18 cellular contexts compared by ENCODE assay signal in the genomic region with DNA sequence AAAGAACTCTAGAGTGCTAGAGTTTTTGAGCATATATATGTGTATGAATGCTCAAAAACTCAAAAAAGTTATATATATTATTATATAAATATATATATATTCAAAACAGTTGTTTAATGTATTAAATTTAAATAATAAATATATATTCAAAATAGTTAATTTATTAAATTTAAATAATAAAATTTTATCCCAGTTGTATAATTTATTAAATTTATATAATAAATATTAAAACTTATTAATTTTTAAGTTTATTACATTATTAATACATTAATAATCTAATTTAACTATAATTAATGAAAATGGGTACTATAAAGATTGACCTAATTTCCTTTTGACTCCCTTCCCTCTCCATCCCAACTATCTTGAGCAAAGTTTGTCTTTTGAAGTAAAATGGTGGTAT.
DNase-seq lines count a peak whose midpoint lies in the region; ATAC-seq, FAIRE-seq and TF ChIP-seq lines count a peak whose summit lies in the region.
"Had no signal": no experiment of that assay in that cellular context is flagged by ENCODE, and none has a peak within 500 bp of the region (broad histone marks: within the 10 kb centered on the region; RNA-seq: fewer than 3 reads in every experiment).

No MANE protein-coding gene starts in this region.

- no peaks in the 10 kb centered on the region for H3K36me3 Mint-ChIP-seq in WTC11
- H3K36me3 Mint-ChIP-seq in stimulated activated naive B cell treated with anti-CD40 and anti-IgM and Interleukin-4, amounts not matched to agents 10 μg/mL and 1 μg/mL and 100 μg/mL, for 72 hours: no peaks in the 10 kb centered on the region
- H3K36me3 Mint-ChIP-seq in CD4-positive, alpha-beta memory T cell: no peaks in the 10 kb centered on the region
- H3K36me3 Mint-ChIP-seq: CD4-positive, CD25-positive, alpha-beta regulatory T cell had no signal

- FAIRE-seq in A204.1 (lab: Jason Lieb, UNC) (peak; percentile 95), kidney (lab: Jason Lieb, UNC) (peak; percentile 92)
- FAIRE-seq: D721Med, GM12892, GM18507 had no signal

- in situ Hi-C loops in ACHN (cut with HindIII; ENCODE audit: low pct_ligation_motif_present, low pct_unique_long_range_greater_than_20kb, low sequenced_read_pairs): no loop called here

- H3K9ac ChIP-seq in kidney (ENCODE audit: low read length in 2 of 2): no peak overlapping the region
- H3K9ac ChIP-seq: GM23248 had no signal

- H3K4me3 Mint-ChIP-seq in WTC11: no peak overlapping the region
- no peak overlapping the region for H3K4me3 Mint-ChIP-seq in stimulated activated naive B cell treated with anti-CD40 and anti-IgM and Interleukin-4, amounts not matched to agents 10 μg/mL and 1 μg/mL and 100 μg/mL, for 72 hours
- no peak overlapping the region for H3K4me3 Mint-ChIP-seq in CD4-positive, alpha-beta memory T cell
- H3K4me3 Mint-ChIP-seq: CD4-positive, CD25-positive, alpha-beta regulatory T cell had no signal

- intact Hi-C loops in kidney (cut with DNase I): no loop called here
- intact Hi-C loops in uterus (cut with DNase I; ENCODE audit: low total_unique reads): no loop called here
- intact Hi-C loops in CD4-positive, alpha-beta memory T cell (cut with micrococcal nuclease): no loop called here

- CTCF ChIA-PET in WTC11 (lab: Charles Lee): interaction anchor here (0.6 kb wide), 1 partner anchor 128 kb away, joined by 3 read pairs; no protein-coding TSS in a partner anchor
- CTCF ChIA-PET in CD4-positive, alpha-beta memory T cell (lab: Charles Lee; ENCODE audit: partially characterized antibody): no interaction called here

- H3K4me3 ChIP-seq in kidney (ENCODE audit: low read length in 2 of 2) (no peak overlapping the region), uterus (no peak overlapping the region)
- H3K4me3 ChIP-seq in CD4-positive, alpha-beta memory T cell (ENCODE audit: low read length in 2 of 2): no peak overlapping the region
- H3K4me3 ChIP-seq: GM23248, HAP-1 had no signal

- ATAC-seq in WTC11: no peak
- ATAC-seq in stimulated activated naive B cell treated with anti-CD40 and anti-IgM and Interleukin-4, amounts not matched to agents 10 μg/mL and 1 μg/mL and 100 μg/mL, for 72 hours (replicated peaks): no peak

- DNase-seq in WTC11 (ENCODE audit: low spot score) (no peak), kidney (no peak), uterus (no peak), ACHN (no peak)
- DNase-seq in stimulated activated naive B cell treated with anti-CD40 and anti-IgM and Interleukin-4, amounts not matched to agents 10 μg/mL and 1 μg/mL and 100 μg/mL, for 72 hours: no peak
- no peak for DNase-seq in CD4-positive, alpha-beta memory T cell
- DNase-seq: BE2C; C1 segment of cervical spinal cord; Caco-2; CD4-positive, CD25-positive, alpha-beta regulatory T cell; GDM1; GM23248 had no signal

- TF ChIP-seq POLR2A in uterus (IDR thresholded peaks at IDR 0.05): no peak

- H3K9me3 Mint-ChIP-seq in WTC11: no peaks in the 10 kb centered on the region
- H3K9me3 Mint-ChIP-seq in stimulated activated naive B cell treated with anti-CD40 and anti-IgM and Interleukin-4, amounts not matched to agents 10 μg/mL and 1 μg/mL and 100 μg/mL, for 72 hours: no peaks in the 10 kb centered on the region
- H3K9me3 Mint-ChIP-seq in CD4-positive, alpha-beta memory T cell: no peaks in the 10 kb centered on the region

- TF ChIP-seq CTCF in WTC11 (IDR thresholded peaks at IDR 0.05) (no peak), kidney (IDR thresholded peaks at IDR 0.05; ENCODE audit: borderline replicate concordance, extremely low read depth, insufficient read depth) (no peak), uterus (IDR thresholded peaks at IDR 0.05) (no peak)

- H3K4me1 Mint-ChIP-seq in WTC11: no peaks in the 10 kb centered on the region
- H3K4me1 Mint-ChIP-seq in stimulated activated naive B cell treated with anti-CD40 and anti-IgM and Interleukin-4, amounts not matched to agents 10 μg/mL and 1 μg/mL and 100 μg/mL, for 72 hours: no peaks in the 10 kb centered on the region
- peaks cover 0 to 1% (median 0%) of the 10 kb centered on the region in 4 donors for H3K4me1 Mint-ChIP-seq in CD4-positive, alpha-beta memory T cell
- H3K4me1 Mint-ChIP-seq: CD4-positive, CD25-positive, alpha-beta regulatory T cell had no signal

- H3K27ac ChIP-seq in kidney (ENCODE audit: low read depth in 2 of 2, low read length in 2 of 2): no peak overlapping the region
- peak overlapping the region; percentile 53 to 64 for H3K27ac ChIP-seq in uterus
- H3K27ac ChIP-seq in CD4-positive, alpha-beta memory T cell (ENCODE audit: low read depth, low read length): no peak overlapping the region
- H3K27ac ChIP-seq: 22Rv1, GM23248 had no signal

- no peak overlapping the region for H3K27ac Mint-ChIP-seq in WTC11
- H3K27ac Mint-ChIP-seq in stimulated activated naive B cell treated with anti-CD40 and anti-IgM and Interleukin-4, amounts not matched to agents 10 μg/mL and 1 μg/mL and 100 μg/mL, for 72 hours: no peak overlapping the region
- H3K27ac Mint-ChIP-seq in CD4-positive, alpha-beta memory T cell: no peak overlapping the region
- H3K27ac Mint-ChIP-seq: CD4-positive, CD25-positive, alpha-beta regulatory T cell had no signal

- no peaks in the 10 kb centered on the region for H3K27me3 ChIP-seq in uterus
- no peaks in the 10 kb centered on the region for H3K27me3 ChIP-seq in CD4-positive, alpha-beta memory T cell (ENCODE audit: insufficient read depth, low read length)
- H3K27me3 ChIP-seq: BE2C had no signal

- H3K36me3 ChIP-seq in kidney (ENCODE audit: control insufficient read depth in 1 of 2, insufficient read depth in 2 of 2, low read length in 2 of 2) (no peaks in the 10 kb centered on the region), uterus (no peaks in the 10 kb centered on the region)
- no peaks in the 10 kb centered on the region for H3K36me3 ChIP-seq in CD4-positive, alpha-beta memory T cell (ENCODE audit: insufficient read depth, low read length)
- H3K36me3 ChIP-seq: BE2C, HAP-1 had no signal

- H3K9me3 ChIP-seq in kidney (ENCODE audit: control insufficient read depth in 1 of 2, low read length in 2 of 2) (no peaks in the 10 kb centered on the region), uterus (no peaks in the 10 kb centered on the region)
- no peaks in the 10 kb centered on the region for H3K9me3 ChIP-seq in CD4-positive, alpha-beta memory T cell (ENCODE audit: control insufficient read depth in 1 of 2, low read length in 2 of 2)
- H3K9me3 ChIP-seq: BE2C, Caco-2, HAP-1 had no signal

- no peaks in the 10 kb centered on the region for H3K4me1 ChIP-seq in kidney (ENCODE audit: control insufficient read depth in 1 of 2, insufficient read depth in 1 of 2, low read depth in 1 of 2, low read length in 2 of 2)
- H3K4me1 ChIP-seq in uterus: no peaks in the 10 kb centered on the region
- H3K4me1 ChIP-seq in CD4-positive, alpha-beta memory T cell (ENCODE audit: insufficient read depth, low read length): no peaks in the 10 kb centered on the region
- H3K4me1 ChIP-seq: BE2C, Caco-2, HAP-1 had no signal

- POLR2A ChIA-PET in WTC11 (lab: Charles Lee): no interaction called here
- POLR2A ChIA-PET in CD4-positive, alpha-beta memory T cell (lab: Charles Lee; ENCODE audit: partially characterized antibody): no interaction called here

- no peaks in the 10 kb centered on the region for H3K27me3 Mint-ChIP-seq in WTC11 (ENCODE audit: low read depth)
- H3K27me3 Mint-ChIP-seq in stimulated activated naive B cell treated with anti-CD40 and anti-IgM and Interleukin-4, amounts not matched to agents 10 μg/mL and 1 μg/mL and 100 μg/mL, for 72 hours: peaks cover 0 to 9% of the 10 kb centered on the region in 2 donors
- H3K27me3 Mint-ChIP-seq in CD4-positive, alpha-beta memory T cell: peaks cover 3 to 4% of the 10 kb centered on the region in 2 donors

TF ChIP-seq in WTC11, 78 proteins besides CTCF, POLR2A, EP300 and RAD21:
- TF ChIP-seq CREB1 (CRISPR knock-in tag; IDR thresholded peaks at IDR 0.05): no peak
- peak; percentile 94 for TF ChIP-seq HMGA2 (CRISPR knock-in tag; IDR thresholded peaks at IDR 0.05)

Comparison
In these comparisons a context has a peak if more than half of its experiments do, and no peak if none do; other contexts are left out.
1. H3K27ac ChIP-seq: peak in uterus (2 of 2); none in kidney (0 of 2) and CD4-positive, alpha-beta memory T cell (single experiment).